Comparison of ENCODE assay signal across 31 cellular contexts in the genomic region with DNA sequence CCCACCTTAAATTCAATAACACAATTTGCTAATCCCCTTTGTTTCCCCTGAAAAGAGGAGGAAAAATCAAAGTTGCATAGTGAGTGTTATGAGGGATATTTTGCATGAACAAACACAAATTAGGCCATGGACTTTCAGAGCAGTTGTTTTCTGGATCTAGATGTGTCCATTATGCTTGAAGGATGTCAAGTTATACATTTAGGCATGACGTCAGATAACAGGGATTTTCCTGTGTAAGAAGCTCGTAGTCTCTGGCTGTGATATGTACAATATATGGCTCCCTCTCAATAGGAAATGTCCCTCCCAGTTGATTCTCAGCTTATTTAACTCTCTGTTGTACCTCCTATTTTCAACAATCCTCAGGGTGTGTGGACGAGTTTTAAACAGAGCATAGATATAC.
"Had no signal": no experiment of that assay in that cellular context is flagged by ENCODE, and none has a peak within 500 bp of the region (broad histone marks: within the 10 kb centered on the region; RNA-seq: fewer than 3 reads in every experiment).

No MANE protein-coding gene starts in this region.

- H3K4me3 Mint-ChIP-seq: activated CD4-positive, alpha-beta memory T cell treated with anti-CD3 and anti-CD28 coated beads, Interleukin-2, amount 10 ng/mL, durations not matched to agents 7 days and 5 days; activated CD4-positive, alpha-beta T cell treated with anti-CD3 and anti-CD28 coated beads, Interleukin-2, amount 10 ng/mL, durations not matched to agents 7 days and 5 days; activated naive CD4-positive, alpha-beta T cell treated with anti-CD3 and anti-CD28 coated beads for 36 hours; activated naive CD4-positive, alpha-beta T cell treated with anti-CD3 and anti-CD28 coated beads, Interleukin-2, amount 50 U/mL, for 24 hours; activated naive CD8-positive, alpha-beta T cell treated with anti-CD3 and anti-CD28 coated beads, Interleukin-2, amount 10 ng/mL, durations not matched to agents 7 days and 5 days; activated T-cell treated with anti-CD3 and anti-CD28 coated beads, Interleukin-2, amount 50 U/mL, for 24 hours; activated T-cell treated with anti-CD3 and anti-CD28 coated beads, Interleukin-2, amount 50 U/mL, for 72 hours; central memory CD8-positive, alpha-beta T cell; dendritic cell treated with granulocyte-macrophage colony-stimulating factor and Interleukin-4, amounts not matched to agents 40 ng/mL and 50 ng/mL, for 4 days; endodermal cell; T-helper 17 cell; T-helper 2 cell treated with Interferon-gamma antibody and Interleukin-4, amounts not matched to agents 5 μg/mL and 100 μg/mL, for 36 hours had no signal

- H3K27me3 ChIP-seq: ascending aorta, brain microvascular endothelial cell, dorsolateral prefrontal cortex, foreskin keratinocyte, gastrocnemius medialis, heart left ventricle had no signal

- ATAC-seq: activated T-cell treated with anti-CD3 and anti-CD28 coated beads, Interleukin-2, amount 50 U/mL, for 72 hours; esophagus mucosa; foreskin keratinocyte; gastrocnemius medialis; heart left ventricle; T-helper 17 cell had no signal

- H3K27me3 Mint-ChIP-seq: activated CD4-positive, alpha-beta memory T cell treated with anti-CD3 and anti-CD28 coated beads, Interleukin-2, amount 10 ng/mL, durations not matched to agents 7 days and 5 days; activated CD4-positive, alpha-beta T cell treated with anti-CD3 and anti-CD28 coated beads, Interleukin-2, amount 10 ng/mL, durations not matched to agents 7 days and 5 days; activated naive CD4-positive, alpha-beta T cell treated with anti-CD3 and anti-CD28 coated beads, Interleukin-2, amount 50 U/mL, for 24 hours; activated naive CD8-positive, alpha-beta T cell treated with anti-CD3 and anti-CD28 coated beads, Interleukin-2, amount 10 ng/mL, durations not matched to agents 7 days and 5 days; activated T-cell treated with anti-CD3 and anti-CD28 coated beads, Interleukin-2, amount 50 U/mL, for 24 hours; central memory CD8-positive, alpha-beta T cell; dendritic cell treated with granulocyte-macrophage colony-stimulating factor and Interleukin-4, amounts not matched to agents 40 ng/mL and 50 ng/mL, for 4 days; T-helper 17 cell had no signal

- H3K4me3 ChIP-seq: ascending aorta, coronary artery, dorsolateral prefrontal cortex, gastrocnemius medialis, heart left ventricle had no signal

- H3K36me3 Mint-ChIP-seq: activated naive CD4-positive, alpha-beta T cell treated with anti-CD3 and anti-CD28 coated beads, Interleukin-2, amount 50 U/mL, for 24 hours; activated naive CD8-positive, alpha-beta T cell treated with anti-CD3 and anti-CD28 coated beads, Interleukin-2, amount 10 ng/mL, durations not matched to agents 7 days and 5 days had no signal

- H3K36me3 ChIP-seq: ascending aorta, brain microvascular endothelial cell, gastrocnemius medialis had no signal

- FAIRE-seq: bronchial epithelial cell had no signal

- H3K9me3 Mint-ChIP-seq: activated CD4-positive, alpha-beta memory T cell treated with anti-CD3 and anti-CD28 coated beads, Interleukin-2, amount 10 ng/mL, durations not matched to agents 7 days and 5 days; activated CD4-positive, alpha-beta T cell treated with anti-CD3 and anti-CD28 coated beads, Interleukin-2, amount 10 ng/mL, durations not matched to agents 7 days and 5 days; activated naive CD4-positive, alpha-beta T cell treated with anti-CD3 and anti-CD28 coated beads, Interleukin-2, amount 50 U/mL, for 24 hours; activated naive CD8-positive, alpha-beta T cell treated with anti-CD3 and anti-CD28 coated beads, Interleukin-2, amount 10 ng/mL, durations not matched to agents 7 days and 5 days; activated T-cell treated with anti-CD3 and anti-CD28 coated beads, Interleukin-2, amount 50 U/mL, for 24 hours; activated T-cell treated with anti-CD3 and anti-CD28 coated beads, Interleukin-2, amount 50 U/mL, for 72 hours; dendritic cell treated with granulocyte-macrophage colony-stimulating factor and Interleukin-4, amounts not matched to agents 40 ng/mL and 50 ng/mL, for 4 days; endodermal cell; T-helper 2 cell treated with Interferon-gamma antibody and Interleukin-4, amounts not matched to agents 5 μg/mL and 100 μg/mL, for 36 hours had no signal

- DNase-seq: activated CD4-positive, alpha-beta memory T cell treated with anti-CD3 and anti-CD28 coated beads, Interleukin-2, amount 10 ng/mL, durations not matched to agents 7 days and 5 days; activated CD4-positive, alpha-beta T cell treated with anti-CD3 and anti-CD28 coated beads for 1 hour; activated CD4-positive, alpha-beta T cell treated with anti-CD3 and anti-CD28 coated beads for 4 hours; activated CD4-positive, alpha-beta T cell treated with anti-CD3 and anti-CD28 coated beads, Interleukin-2, amount 10 ng/mL, durations not matched to agents 7 days and 5 days; activated CD4-positive, alpha-beta T cell treated with anti-CD3 and anti-CD28 coated beads, Interleukin-2, amount 50 U/mL, for 4 hours; activated CD8-positive, alpha-beta memory T cell treated with anti-CD3 and anti-CD28 coated beads, Interleukin-2, amount 50 U/mL, for 48 hours; activated effector memory CD4-positive, alpha-beta T cell treated with Interleukin-2 at 50 U/mL for 16 hours; activated naive CD4-positive, alpha-beta T cell treated with anti-CD3 and anti-CD28 coated beads for 36 hours; activated naive CD8-positive, alpha-beta T cell treated with anti-CD3 and anti-CD28 coated beads, Interleukin-2, amount 10 ng/mL, durations not matched to agents 7 days and 5 days; activated T-cell treated with anti-CD3 and anti-CD28 coated beads for 4 hours; activated T-cell treated with anti-CD3 and anti-CD28 coated beads, Interleukin-2, amount 50 U/mL, for 24 hours; activated T-cell treated with anti-CD3 and anti-CD28 coated beads, Interleukin-2, amount 50 U/mL, for 72 hours; brain microvascular endothelial cell; dorsolateral prefrontal cortex; effector memory CD4-positive, alpha-beta T cell; endodermal cell; foreskin keratinocyte; gastrocnemius medialis; glutamatergic neuron; heart left ventricle; T-helper 1 cell; T-helper 17 cell; T1000 had no signal

- H3K27ac Mint-ChIP-seq: activated CD4-positive, alpha-beta memory T cell treated with anti-CD3 and anti-CD28 coated beads, Interleukin-2, amount 10 ng/mL, durations not matched to agents 7 days and 5 days; activated CD4-positive, alpha-beta T cell treated with anti-CD3 and anti-CD28 coated beads, Interleukin-2, amount 10 ng/mL, durations not matched to agents 7 days and 5 days; activated naive CD4-positive, alpha-beta T cell treated with anti-CD3 and anti-CD28 coated beads for 36 hours; activated naive CD4-positive, alpha-beta T cell treated with anti-CD3 and anti-CD28 coated beads, Interleukin-2, amount 50 U/mL, for 24 hours; activated naive CD8-positive, alpha-beta T cell treated with anti-CD3 and anti-CD28 coated beads, Interleukin-2, amount 10 ng/mL, durations not matched to agents 7 days and 5 days; activated T-cell treated with anti-CD3 and anti-CD28 coated beads, Interleukin-2, amount 50 U/mL, for 24 hours; activated T-cell treated with anti-CD3 and anti-CD28 coated beads, Interleukin-2, amount 50 U/mL, for 72 hours; dendritic cell treated with granulocyte-macrophage colony-stimulating factor and Interleukin-4, amounts not matched to agents 40 ng/mL and 50 ng/mL, for 4 days; endodermal cell; T-helper 17 cell; T-helper 2 cell treated with Interferon-gamma antibody and Interleukin-4, amounts not matched to agents 5 μg/mL and 100 μg/mL, for 36 hours had no signal

- H3K4me1 Mint-ChIP-seq: activated CD4-positive, alpha-beta memory T cell treated with anti-CD3 and anti-CD28 coated beads, Interleukin-2, amount 10 ng/mL, durations not matched to agents 7 days and 5 days; activated CD4-positive, alpha-beta T cell treated with anti-CD3 and anti-CD28 coated beads, Interleukin-2, amount 10 ng/mL, durations not matched to agents 7 days and 5 days; activated naive CD4-positive, alpha-beta T cell treated with anti-CD3 and anti-CD28 coated beads, Interleukin-2, amount 50 U/mL, for 24 hours; activated naive CD8-positive, alpha-beta T cell treated with anti-CD3 and anti-CD28 coated beads, Interleukin-2, amount 10 ng/mL, durations not matched to agents 7 days and 5 days; central memory CD8-positive, alpha-beta T cell; T-helper 17 cell had no signal

- H3K27ac ChIP-seq: ascending aorta, brain microvascular endothelial cell, coronary artery, dorsolateral prefrontal cortex, foreskin keratinocyte, gastrocnemius medialis, heart left ventricle had no signal

- H3K9me3 ChIP-seq: ascending aorta, gastrocnemius medialis, heart left ventricle had no signal
